9 cellular contexts compared by ENCODE assay signal in the genomic region with DNA sequence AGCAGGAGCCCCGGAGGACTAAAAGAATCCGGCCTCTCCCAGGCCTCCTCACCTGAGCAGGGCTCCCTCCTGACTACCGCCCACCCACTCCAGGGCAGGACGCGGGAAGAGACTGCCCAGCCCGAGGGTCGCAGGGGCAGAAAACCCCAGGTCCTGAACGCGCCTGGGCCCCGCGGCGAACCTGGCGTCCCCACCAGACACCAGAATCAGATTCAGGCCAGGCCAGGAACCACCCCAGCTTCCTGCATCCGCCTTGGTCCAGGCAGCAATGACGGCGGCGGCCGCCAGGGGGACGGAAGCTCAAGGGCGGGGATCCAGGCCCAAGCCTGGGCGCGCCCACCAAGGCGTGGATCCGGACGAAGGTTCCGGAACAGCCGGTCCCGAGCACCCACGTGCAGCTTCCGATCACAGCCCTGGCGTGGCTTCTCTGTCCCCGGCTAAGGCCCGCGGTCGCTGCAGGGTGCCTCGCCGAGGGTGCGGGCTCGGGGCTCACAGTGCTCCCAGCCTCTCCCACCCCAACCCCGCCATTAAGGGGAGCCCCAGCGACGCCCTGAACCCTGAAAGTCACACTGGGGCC. TPM values are rescaled to one million over a fixed set of nuclear protein-coding genes. Genes with fewer than 3 reads are reported as not detected.
DNase-seq lines count a peak whose midpoint lies in the region; ATAC-seq and TF ChIP-seq lines count a peak whose summit lies in the region.
"Had no signal": no experiment of that assay in that cellular context is flagged by ENCODE, and none has a peak within 500 bp of the region (broad histone marks: within the 10 kb centered on the region; RNA-seq: fewer than 3 reads in every experiment).

No MANE protein-coding gene starts in this region.

- H3K27ac ChIP-seq in GM23338 (ENCODE audit: low read depth) = no peak overlapping the region
- H3K27ac ChIP-seq in heart right ventricle = peak overlapping the region in 9 of 10 donors; percentile 50 to 81 (median 69)
- H3K27ac ChIP-seq in psoas muscle = no peak overlapping the region

- H2AFZ ChIP-seq in GM23338 = peak overlapping the region; percentile 90; the same call in 1 of the 2 replicates

- H3K36me3 ChIP-seq in GM23338 (ENCODE audit: insufficient read depth) = no peaks in the 10 kb centered on the region
- H3K36me3 ChIP-seq in heart right ventricle = no peaks in the 10 kb centered on the region
- H3K36me3 ChIP-seq in psoas muscle (ENCODE audit: insufficient read depth in 1 of 2, low read depth in 1 of 2) = no peaks in the 10 kb centered on the region

- H3K9me2 ChIP-seq in GM23338 (ENCODE audit: insufficient read depth) = no peaks in the 10 kb centered on the region

- H3K4me3 ChIP-seq in GM23338 (peak overlapping the region; percentile 49), heart right ventricle (peak overlapping the region in 9 of 10 donors; percentile 10 to 53 (median 42)), psoas muscle (peak overlapping the region; percentile 56)

- ATAC-seq in GM23338 (peak; percentile 81), heart right ventricle (peak; percentile 88 to 96 (median 92)), psoas muscle (peak; percentile 80 to 90 (median 84)), HG03039 (IDR thresholded peaks at IDR 0.05; ENCODE audit: unreplicated experiment) (no peak)
- ATAC-seq in activated naive CD8-positive, alpha-beta T cell treated with anti-CD3 and anti-CD28 coated beads, Interleukin-2, amount 50 U/mL, for 24 hours = peak; percentile 82

- no peaks in the 10 kb centered on the region for H3K27me3 Mint-ChIP-seq in GM23338 (ENCODE audit: insufficient read depth, low read depth, poor library complexity)
- no peaks in the 10 kb centered on the region for H3K27me3 Mint-ChIP-seq in activated naive CD8-positive, alpha-beta T cell treated with anti-CD3 and anti-CD28 coated beads, Interleukin-2, amount 50 U/mL, for 24 hours
- H3K27me3 Mint-ChIP-seq in type B pancreatic cell = no peaks in the 10 kb centered on the region

- no peaks in the 10 kb centered on the region for H3K79me2 ChIP-seq in GM23338 (replicated peaks; ENCODE audit: insufficient read depth)

- H3K4me1 Mint-ChIP-seq in GM23338 (peaks cover 4% of the 10 kb centered on the region; the same call in 2 of the 3 replicates), type B pancreatic cell (ENCODE audit: unreplicated experiment) (no peaks in the 10 kb centered on the region)
- H3K4me1 Mint-ChIP-seq in activated naive CD8-positive, alpha-beta T cell treated with anti-CD3 and anti-CD28 coated beads, Interleukin-2, amount 50 U/mL, for 24 hours = peaks cover 5% of the 10 kb centered on the region

- H3F3A ChIP-seq in GM23338 (replicated peaks; ENCODE audit: low read depth) = peaks cover 4% of the 10 kb centered on the region; the same call in 1 of the 2 replicates

- no peaks in the 10 kb centered on the region for H4K20me1 ChIP-seq in GM23338 (replicated peaks; ENCODE audit: insufficient read depth)

- peak overlapping the region; percentile 54 for H3K4me2 ChIP-seq in GM23338

- DNase-seq in COR-L47 (lab: John Stamatoyannopoulos, UW) (peak; percentile 9), GM23338 (ENCODE audit: low spot score) (peak; percentile 79), T follicular helper cell (ENCODE audit: low read depth) (peak; percentile 74), heart right ventricle (peak; percentile 91 to 95), psoas muscle (peak; percentile 91 to 93), type B pancreatic cell (ENCODE audit: extremely low spot score, unreplicated experiment) (peak; percentile 78)
- peak; percentile 91 for DNase-seq in activated naive CD8-positive, alpha-beta T cell treated with anti-CD3 and anti-CD28 coated beads, Interleukin-2, amount 50 U/mL, for 24 hours

- no peaks in the 10 kb centered on the region for H3K4me1 ChIP-seq in GM23338 (ENCODE audit: insufficient read depth)
- H3K4me1 ChIP-seq in heart right ventricle = peaks cover 0 to 12% (median 6%) of the 10 kb centered on the region in 9 donors
- no peaks in the 10 kb centered on the region for H3K4me1 ChIP-seq in psoas muscle

- H3K4me3 Mint-ChIP-seq in GM23338 (peak overlapping the region; percentile 39), type B pancreatic cell (no peak overlapping the region)
- no peak overlapping the region for H3K4me3 Mint-ChIP-seq in activated naive CD8-positive, alpha-beta T cell treated with anti-CD3 and anti-CD28 coated beads, Interleukin-2, amount 50 U/mL, for 24 hours

- H3K36me3 Mint-ChIP-seq in GM23338 (ENCODE audit: low read depth) (no peaks in the 10 kb centered on the region; the same call in 2 of the 3 replicates), type B pancreatic cell (no peaks in the 10 kb centered on the region)
- no peaks in the 10 kb centered on the region for H3K36me3 Mint-ChIP-seq in activated naive CD8-positive, alpha-beta T cell treated with anti-CD3 and anti-CD28 coated beads, Interleukin-2, amount 50 U/mL, for 24 hours (ENCODE audit: low read depth)

- 0 out of 2 replicates have a peak, but pooled peaks cover 4% of the 10 kb centered on the region for H3K27me3 ChIP-seq in GM23338 (ENCODE audit: insufficient read depth)
- H3K27me3 ChIP-seq in heart right ventricle = no peaks in the 10 kb centered on the region
- H3K27me3 ChIP-seq in psoas muscle (ENCODE audit: insufficient read depth in 3 of 3, low read length in 2 of 3) = peaks cover 0 to 7% (median 0%) of the 10 kb centered on the region in 3 donors

- WGBS in heart right ventricle, 2 donors = 9 to 13% methylated on average over 42 of the region's 42 CpGs
- WGBS in psoas muscle, 3 donors = 11 to 19% (median 12%) methylated on average over 28 to 42 of the region's 42 CpGs

- H3K27ac Mint-ChIP-seq in GM23338 = no peak overlapping the region
- no peak overlapping the region for H3K27ac Mint-ChIP-seq in activated naive CD8-positive, alpha-beta T cell treated with anti-CD3 and anti-CD28 coated beads, Interleukin-2, amount 50 U/mL, for 24 hours
- H3K27ac Mint-ChIP-seq in type B pancreatic cell = no peak overlapping the region

- TF ChIP-seq CTCF in GM23338 (conservative IDR thresholded peaks at IDR 0.05; ENCODE audit: low read depth in 2 of 2) (peak; percentile 52 to 77), heart right ventricle (IDR thresholded peaks at IDR 0.05) (peak; percentile 64 to 97 (median 83)), psoas muscle (IDR thresholded peaks at IDR 0.05) (peak; percentile 73), type B pancreatic cell (conservative IDR thresholded peaks at IDR 0.05) (peak; percentile 84)

- intact Hi-C loops in heart right ventricle (cut with DNase I) = loop anchor here in 1 of 10 donors (5.0 kb wide), 1 partner anchor 37 kb away; no protein-coding TSS in a partner anchor
- intact Hi-C loops in psoas muscle (cut with DNase I) = no loop called here

- H3K9me3 ChIP-seq in heart right ventricle = no peaks in the 10 kb centered on the region
- no peaks in the 10 kb centered on the region for H3K9me3 ChIP-seq in psoas muscle

- no peaks in the 10 kb centered on the region; the same call in 2 of the 3 replicates for H3K9me3 Mint-ChIP-seq in GM23338
- H3K9me3 Mint-ChIP-seq in activated naive CD8-positive, alpha-beta T cell treated with anti-CD3 and anti-CD28 coated beads, Interleukin-2, amount 50 U/mL, for 24 hours = no peaks in the 10 kb centered on the region
- H3K9me3 Mint-ChIP-seq in type B pancreatic cell = no peaks in the 10 kb centered on the region

TF ChIP-seq in GM23338, 12 proteins besides CTCF, POLR2A, EP300 and RAD21 (continues in another document):
- TF ChIP-seq STAT1 (IDR thresholded peaks at IDR 0.05; ENCODE audit: unreplicated experiment) (no peak), JUNB (IDR thresholded peaks at IDR 0.05; ENCODE audit: unreplicated experiment) (no peak), EZH2phosphoT487 (IDR thresholded peaks at IDR 0.05; ENCODE audit: unreplicated experiment) (no peak)

RNA-seq across cellular contexts. Expression of a gene that starts 3.6 kb away (rescaled TPM):
- not detected in 2 replicates for total RNA-seq in GM23338 (2014; rRNA removed; shearing (Covaris generic))
- polyA plus RNA-seq in GM23338 (2016; fragmentation: Nextera tagmentation; extraction: Ambion mirVana) (1.6 and 4.8 TPM in 2 replicates), heart right ventricle (not detected), psoas muscle (not detected)
- total RNA-seq in heart right ventricle (not detected), psoas muscle (not detected), type B pancreatic cell (ENCODE audit: low replicate concordance) (1.8 and 1.9 TPM in 2 replicates)
- total RNA-seq: SK-MEL-5 had no signal

RNA-seq across cellular contexts. Expression of a gene that starts 19.3 kb away (rescaled TPM):
- 2.4 TPM in 1 of 2 replicates, not detected in the other for total RNA-seq in GM23338 (2014; rRNA removed; shearing (Covaris generic))
- 6.6 and 8.6 TPM in 2 replicates for polyA plus RNA-seq in GM23338 (2016; fragmentation: Nextera tagmentation; extraction: Ambion mirVana)
- total RNA-seq in heart right ventricle = under 1 TPM in 1 of 10 donors, not detected in 9; 0.60 TPM
- polyA plus RNA-seq in heart right ventricle = under 1 TPM in 1 of 2 donors, not detected in 1; 0.19 TPM
- total RNA-seq in psoas muscle = not detected
- under 1 TPM in 1 of 3 donors, not detected in 2; 0.91 TPM for polyA plus RNA-seq in psoas muscle
- not detected in 2 replicates for total RNA-seq in type B pancreatic cell (ENCODE audit: low replicate concordance)
- total RNA-seq: SK-MEL-5 had no signal

RNA-seq across cellular contexts. Expression of a gene that starts 25.4 kb away (rescaled TPM):
- 8.0 and 20.5 TPM in 2 replicates for total RNA-seq in GM23338 (2014; rRNA removed; shearing (Covaris generic))
- polyA plus RNA-seq in GM23338 (2016; fragmentation: Nextera tagmentation; extraction: Ambion mirVana) (19.1 and 21.8 TPM in 2 replicates), heart right ventricle (1 to 10 TPM; 1.1 to 3.6 TPM), psoas muscle (under 1 TPM; 0.27 to 0.35 (median 0.34) TPM)
- total RNA-seq in heart right ventricle (1 to 10 TPM in 2 of 10 donors, under 1 TPM in 8; 0.15 to 1.5 (median 0.59) TPM), psoas muscle (under 1 TPM; 0.32 to 0.64 (median 0.52) TPM), type B pancreatic cell (ENCODE audit: low replicate concordance) (3.0 and 4.5 TPM in 2 replicates)
- total RNA-seq: SK-MEL-5 had no signal

RNA-seq across cellular contexts. Expression of a gene that starts 43.0 kb away (rescaled TPM):
- total RNA-seq in GM23338 (2014; rRNA removed; shearing (Covaris generic)) = 0.87 TPM in 1 of 2 replicates, not detected in the other
- polyA plus RNA-seq in GM23338 (2016; fragmentation: Nextera tagmentation; extraction: Ambion mirVana) (not detected in 2 replicates), heart right ventricle (1 to 10 TPM in 1 of 2 donors, under 1 TPM in 1; 0.30 to 2.6 TPM), psoas muscle (under 1 TPM; 0.31 to 0.77 (median 0.53) TPM)
- total RNA-seq in heart right ventricle (1 to 10 TPM in 2 of 10 donors, under 1 TPM in 6, not detected in 2; 0.16 to 2.0 (median 0.81) TPM), psoas muscle (1 to 10 TPM in 2 of 4 donors, under 1 TPM in 2; 0.62 to 2.0 (median 0.98) TPM), type B pancreatic cell (ENCODE audit: low replicate concordance) (33.4 and 104 TPM in 2 replicates)
- total RNA-seq: SK-MEL-5 had no signal

Comparison
In these comparisons a context has a peak if more than half of its experiments do, and no peak if none do; other contexts are left out.
1. DNase-seq: peak in every context shown above with its lines; median percentile 93 in heart right ventricle; 92 in psoas muscle; 91 in activated naive CD8-positive, alpha-beta T cell treated with anti-CD3 and anti-CD28 coated beads, Interleukin-2, amount 50 U/mL, for 24 hours; 79 in GM23338; 78 in type B pancreatic cell; 74 in T follicular helper cell; 9 in COR-L47.
2. H3K27ac ChIP-seq: peak in heart right ventricle (9 of 10); none in GM23338 (single experiment) and psoas muscle (single experiment).
3. Peak in every context shown above with its lines, with median percentiles within 50 percentile points of each other: H3K4me3 ChIP-seq and CTCF ChIP-seq.